ENCODE assay signal across 8 cellular contexts in genomic region chr19:4066682-4067395, GRCh38. TPM values are rescaled to one million over a fixed set of nuclear protein-coding genes. Genes with fewer than 3 reads are reported as not detected.
DNase-seq lines count a peak whose midpoint lies in the region; ATAC-seq and TF ChIP-seq lines count a peak whose summit lies in the region.

TSS of gene ZBTB7A (minus strand) at chr19:4066899. CDS start at chr19:4055232, 11,667 bp downstream.

- peak; percentile 58 for DNase-seq in COR-L47 (lab: John Stamatoyannopoulos, UW)
- DNase-seq in KG1 (lab: John Stamatoyannopoulos, UW): peak; percentile 50
- DNase-seq in activated effector memory CD4-positive, alpha-beta T cell treated with anti-CD3 and anti-CD28 coated beads, Interleukin-2, amount 50 U/mL, for 16 hours: peak; percentile 91
- DNase-seq in fibroblast of pulmonary artery (ENCODE audit: low read depth): peak; percentile 73
- DNase-seq in natural killer cell treated with Interleukin-12 subunit alpha and Interleukin-12 subunit beta and Interleukin-15 and Interleukin-18, amount 100 ng/mL, for 72 hours (ENCODE audit: low spot score): peak; percentile 88
- DNase-seq in superior temporal gyrus (ENCODE audit: extremely low spot score): peak; percentile 59

- H3K9me3 Mint-ChIP-seq in natural killer cell treated with Interleukin-12 subunit alpha and Interleukin-12 subunit beta and Interleukin-15 and Interleukin-18, amount 100 ng/mL, for 72 hours: no peaks in the 10 kb centered on the region

- peak within 1 kb of the TSS; percentile 79 for H3K4me3 ChIP-seq in fibroblast of pulmonary artery (replicated peaks; ENCODE audit: low read depth, low read length)

- peak; percentile 64 for TF ChIP-seq POLR2A in Raji (IDR thresholded peaks at IDR 0.05; ENCODE audit: insufficient read depth, low read depth, low read length)

- H3K4me1 Mint-ChIP-seq in natural killer cell treated with Interleukin-12 subunit alpha and Interleukin-12 subunit beta and Interleukin-15 and Interleukin-18, amount 100 ng/mL, for 72 hours (ENCODE audit: low read depth in 2 of 2): peaks cover 20 to 22% of the 10 kb centered on the region in 2 donors

- peak; percentile 45 to 56 for ATAC-seq in natural killer cell treated with Interleukin-12 subunit alpha and Interleukin-12 subunit beta and Interleukin-15 and Interleukin-18, amount 100 ng/mL, for 72 hours
- ATAC-seq in HG03521 (IDR thresholded peaks at IDR 0.05; ENCODE audit: unreplicated experiment): no peak

- no peaks in the 10 kb centered on the region for H3K27me3 Mint-ChIP-seq in natural killer cell treated with Interleukin-12 subunit alpha and Interleukin-12 subunit beta and Interleukin-15 and Interleukin-18, amount 100 ng/mL, for 72 hours

- no peak for TF ChIP-seq CTCF in fibroblast of pulmonary artery (IDR thresholded peaks at IDR 0.05; ENCODE audit: low read length, missing control alignments)

- H3K4me3 Mint-ChIP-seq in natural killer cell treated with Interleukin-12 subunit alpha and Interleukin-12 subunit beta and Interleukin-15 and Interleukin-18, amount 100 ng/mL, for 72 hours: peak within 1 kb of the TSS; percentile 89

- peak within 1 kb of the TSS in 1 of 2 donors; percentile 67 for H3K27ac Mint-ChIP-seq in natural killer cell treated with Interleukin-12 subunit alpha and Interleukin-12 subunit beta and Interleukin-15 and Interleukin-18, amount 100 ng/mL, for 72 hours

- H3K36me3 Mint-ChIP-seq in natural killer cell treated with Interleukin-12 subunit alpha and Interleukin-12 subunit beta and Interleukin-15 and Interleukin-18, amount 100 ng/mL, for 72 hours: no peaks in the 10 kb centered on the region

RNA-seq across cellular contexts. Expression of gene ZBTB7A, which starts in this region (rescaled TPM):
- 10 to 100 TPM; 63.4 to 70.5 TPM for total RNA-seq in natural killer cell treated with Interleukin-12 subunit alpha and Interleukin-12 subunit beta and Interleukin-15 and Interleukin-18, amount 100 ng/mL, for 72 hours
